ENCODE assay signal across 2 cellular contexts in genomic region chr19:46191356-46191755, GRCh38.
TF ChIP-seq lines count a peak whose summit lies in the region.

No MANE protein-coding gene starts in this region.

TF ChIP-seq in A549, 52 proteins besides CTCF, POLR2A, EP300 and RAD21:
- peak; percentile 51; the same call in 1 of the 2 replicates for TF ChIP-seq EHF (CRISPR knock-in tag; IDR thresholded peaks at IDR 0.05)
- TF ChIP-seq MAZ (IDR thresholded peaks at IDR 0.05; ENCODE audit: borderline replicate concordance, low read depth, low read length): no peak

TF ChIP-seq in K562, 482 proteins besides CTCF, POLR2A, EP300 and RAD21:
- TF ChIP-seq ZNF696 (CRISPR knock-in tag; conservative IDR thresholded peaks at IDR 0.05): peak; percentile 82; the same call in 1 of the 2 replicates
- no peak for TF ChIP-seq STAT6 (CRISPR knock-in tag; IDR thresholded peaks at IDR 0.05)
- peak; percentile 87 for TF ChIP-seq HEY1 (CRISPR knock-in tag; IDR thresholded peaks at IDR 0.05; ENCODE audit: borderline replicate concordance)
- TF ChIP-seq TOE1 (IDR thresholded peaks at IDR 0.05; ENCODE audit: borderline replicate concordance): no peak
- 0 out of 2 replicates have a peak, but pooled peaks have one; percentile 29 for TF ChIP-seq TOE1 (CRISPR knock-in tag; IDR thresholded peaks at IDR 0.05; ENCODE audit: borderline replicate concordance, low read depth)
- 0 out of 2 replicates have a peak, but pooled peaks have one; percentile 25 for TF ChIP-seq ZNF764 (CRISPR knock-in tag; IDR thresholded peaks at IDR 0.05; ENCODE audit: low read depth)
- no peak for TF ChIP-seq ZNF12 (CRISPR knock-in tag; IDR thresholded peaks at IDR 0.05)
- 0 out of 2 replicates have a peak, but pooled peaks have one; percentile 10 for TF ChIP-seq HMG20A (CRISPR knock-in tag; conservative IDR thresholded peaks at IDR 0.05)
- no peak for TF ChIP-seq SMARCA4 (IDR thresholded peaks at IDR 0.05)
- 0 out of 2 replicates have a peak, but pooled peaks have one; percentile 11 for TF ChIP-seq RHOXF2B (CRISPR knock-in tag; conservative IDR thresholded peaks at IDR 0.05)
- TF ChIP-seq PHB (CRISPR knock-in tag; IDR thresholded peaks at IDR 0.05): no peak
- TF ChIP-seq GATAD2B (IDR thresholded peaks at IDR 0.05; ENCODE audit: borderline replicate concordance): no peak
- TF ChIP-seq COPS2 (conservative IDR thresholded peaks at IDR 0.05): no peak
- TF ChIP-seq SPI1 (IDR thresholded peaks at IDR 0.05; ENCODE audit: borderline replicate concordance, low read depth, low read length): no peak
- TF ChIP-seq BACH1 (tag; IDR thresholded peaks at IDR 0.05): no peak
- no peak for TF ChIP-seq NR4A1 (CRISPR knock-in tag; IDR thresholded peaks at IDR 0.05)
- no peak for TF ChIP-seq NR4A1 (tag; IDR thresholded peaks at IDR 0.05)
- peak; percentile 57; the same call in 1 of the 2 replicates for TF ChIP-seq ZBTB17 (CRISPR knock-in tag; IDR thresholded peaks at IDR 0.05)
- peak; percentile 83; the same call in 1 of the 2 replicates for TF ChIP-seq ELK3 (CRISPR knock-in tag; IDR thresholded peaks at IDR 0.05)
- TF ChIP-seq SP1 (CRISPR knock-in tag; IDR thresholded peaks at IDR 0.05): peak; percentile 29; the same call in 1 of the 2 replicates
- TF ChIP-seq ZNF551 (CRISPR knock-in tag; IDR thresholded peaks at IDR 0.05): peak; percentile 86; the same call in 1 of the 2 replicates
- no peak for TF ChIP-seq HOXB6 (CRISPR knock-in tag; IDR thresholded peaks at IDR 0.05; ENCODE audit: borderline replicate concordance)
- no peak for TF ChIP-seq TGIF2 (CRISPR knock-in tag; IDR thresholded peaks at IDR 0.05)
- TF ChIP-seq ZNF174 (CRISPR knock-in tag; IDR thresholded peaks at IDR 0.05): no peak
- TF ChIP-seq ZBTB26 (CRISPR knock-in tag; IDR thresholded peaks at IDR 0.05): peak; percentile 64; the same call in 1 of the 2 replicates
- TF ChIP-seq ZNF586 (CRISPR knock-in tag; conservative IDR thresholded peaks at IDR 0.05): peak; percentile 80
- no peak for TF ChIP-seq DNMT1 (IDR thresholded peaks at IDR 0.05)
- peak; percentile 35; the same call in 1 of the 2 replicates for TF ChIP-seq ZNF830 (CRISPR knock-in tag; IDR thresholded peaks at IDR 0.05)
- peak; percentile 97 for TF ChIP-seq OTX1 (CRISPR knock-in tag; IDR thresholded peaks at IDR 0.05)
- TF ChIP-seq REST (CRISPR knock-in tag; IDR thresholded peaks at IDR 0.05; ENCODE audit: low read depth): peak; percentile 45; the same call in 1 of the 2 replicates
- peak; percentile 97 for TF ChIP-seq ELF4 (CRISPR knock-in tag; IDR thresholded peaks at IDR 0.05)
- no peak for TF ChIP-seq ZNF512 (tag; IDR thresholded peaks at IDR 0.05)
- peak; percentile 7 for TF ChIP-seq KDM5B (IDR thresholded peaks at IDR 0.05; ENCODE audit: insufficient replicate concordance, low read depth, low read length)
- peak; percentile 52; the same call in 1 of the 2 replicates for TF ChIP-seq ATF4 (CRISPR knock-in tag; IDR thresholded peaks at IDR 0.05)
- TF ChIP-seq E2F6 (IDR thresholded peaks at IDR 0.05; ENCODE audit: borderline replicate concordance in 1 of 2, extremely low read depth in 1 of 2, insufficient read depth in 1 of 2, insufficient read length in 1 of 2, low read depth in 1 of 2, low read length in 1 of 2, poor library complexity in 1 of 2, severe bottlenecking in 1 of 2): no peak
- TF ChIP-seq KDM2B (CRISPR knock-in tag; IDR thresholded peaks at IDR 0.05): no peak
- TF ChIP-seq PATZ1 (CRISPR knock-in tag; IDR thresholded peaks at IDR 0.05; ENCODE audit: borderline replicate concordance): peak; percentile 70
- TF ChIP-seq ARHGAP35 (IDR thresholded peaks at IDR 0.05; ENCODE audit: partially characterized antibody): no peak
